Comparison of ENCODE assay signal across 1 cellular context in the genomic region with DNA sequence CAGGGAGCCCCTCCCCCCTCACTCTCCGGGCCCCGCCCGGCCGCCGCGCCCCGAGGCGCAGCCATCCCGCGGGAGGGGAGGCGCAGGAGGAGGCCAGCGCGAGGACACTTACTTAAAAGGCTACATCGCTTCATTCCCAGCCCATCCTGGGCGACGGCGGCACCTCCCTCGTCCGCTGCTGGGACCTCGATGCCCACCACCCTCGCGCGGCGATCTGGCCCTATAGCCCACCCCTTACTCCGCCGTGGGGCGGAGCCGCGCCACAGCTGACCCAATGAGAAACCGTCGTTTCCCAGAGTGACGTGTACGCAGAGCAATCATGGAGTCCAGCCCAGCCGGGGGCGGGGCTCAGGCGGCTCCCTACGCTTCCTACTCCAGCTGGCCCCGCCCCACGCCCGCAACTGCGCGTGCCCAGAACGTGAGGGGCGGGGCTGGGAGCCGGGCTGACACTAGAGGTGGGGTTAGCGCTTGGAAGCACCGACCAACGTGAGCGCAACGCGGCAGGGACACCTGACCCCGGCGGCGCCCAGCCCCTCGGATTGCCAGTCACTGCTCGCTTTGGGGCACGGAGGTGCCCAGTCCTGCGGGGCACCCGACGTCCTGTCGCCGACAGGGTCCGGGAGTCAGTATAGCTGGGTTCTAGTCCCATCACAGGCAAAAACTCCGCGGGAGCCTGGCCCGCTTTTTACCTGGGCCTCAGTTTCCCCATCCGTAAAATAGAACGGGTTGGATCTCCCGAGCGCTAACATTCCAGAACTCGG.
TF ChIP-seq lines count a peak whose summit lies in the region.

A gene (minus strand): TSS at position 222 of the 761 bp plus-strand sequence. CDS start 16,165 bp downstream, outside the sequence.

TF ChIP-seq in H1, 55 proteins besides CTCF, POLR2A, EP300 and RAD21:
- TF ChIP-seq, protein P1, sequence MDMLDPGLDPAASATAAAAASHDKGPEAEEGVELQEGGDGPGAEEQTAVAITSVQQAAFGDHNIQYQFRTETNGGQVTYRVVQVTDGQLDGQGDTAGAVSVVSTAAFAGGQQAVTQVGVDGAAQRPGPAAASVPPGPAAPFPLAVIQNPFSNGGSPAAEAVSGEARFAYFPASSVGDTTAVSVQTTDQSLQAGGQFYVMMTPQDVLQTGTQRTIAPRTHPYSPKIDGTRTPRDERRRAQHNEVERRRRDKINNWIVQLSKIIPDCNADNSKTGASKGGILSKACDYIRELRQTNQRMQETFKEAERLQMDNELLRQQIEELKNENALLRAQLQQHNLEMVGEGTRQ (IDR thresholded peaks at IDR 0.05; ENCODE audit: low read length): no peak
- TF ChIP-seq, protein P2, sequence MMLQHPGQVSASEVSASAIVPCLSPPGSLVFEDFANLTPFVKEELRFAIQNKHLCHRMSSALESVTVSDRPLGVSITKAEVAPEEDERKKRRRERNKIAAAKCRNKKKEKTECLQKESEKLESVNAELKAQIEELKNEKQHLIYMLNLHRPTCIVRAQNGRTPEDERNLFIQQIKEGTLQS (IDR thresholded peaks at IDR 0.05; ENCODE audit: insufficient read depth, low read depth, low read length): no peak
- TF ChIP-seq KDM4A (IDR thresholded peaks at IDR 0.05; ENCODE audit: low read depth, low read length, severe bottlenecking): peak; percentile 83
- TF ChIP-seq POLR2AphosphoS5 (IDR thresholded peaks at IDR 0.05; ENCODE audit: low read depth, low read length): peak; percentile 75; the same call in 1 of the 2 replicates
- no peak for TF ChIP-seq EZH2 (IDR thresholded peaks at IDR 0.05; ENCODE audit: low read depth, low read length, severe bottlenecking)
- peak; percentile 64 for TF ChIP-seq TBP (IDR thresholded peaks at IDR 0.05; ENCODE audit: low read depth, low read length)
- TF ChIP-seq ZNF274 (IDR thresholded peaks at IDR 0.05; ENCODE audit: borderline replicate concordance, extremely low read depth, low read length): no peak
- TF ChIP-seq HDAC2 (IDR thresholded peaks at IDR 0.05; ENCODE audit: borderline replicate concordance in 1 of 2, low read depth in 2 of 2, low read length in 2 of 2): no peak
- peak; percentile 44 for TF ChIP-seq ASH2L (IDR thresholded peaks at IDR 0.05; ENCODE audit: low read length)
- peak; percentile 64 for TF ChIP-seq PHF8 (conservative IDR thresholded peaks at IDR 0.05; ENCODE audit: low read depth, low read length)
- TF ChIP-seq SP2 (IDR thresholded peaks at IDR 0.05; ENCODE audit: low read length): peak; percentile 76
- 0 out of 4 replicates have a peak, but pooled peaks of 1 of the 2 experiments have one; percentile 21 for TF ChIP-seq SIN3A (conservative IDR thresholded peaks at IDR 0.05 in 1 of 2, IDR thresholded peaks at IDR 0.05 in 1 of 2; ENCODE audit: low read depth in 1 of 2, low read length in 2 of 2)
- peak; percentile 8; the same call in 1 of the 2 replicates for TF ChIP-seq KDM1A (IDR thresholded peaks at IDR 0.05; ENCODE audit: borderline replicate concordance, low read length)
- peak; percentile 89 for TF ChIP-seq CHD2 (IDR thresholded peaks at IDR 0.05; ENCODE audit: low read length)
- TF ChIP-seq, protein P3, sequence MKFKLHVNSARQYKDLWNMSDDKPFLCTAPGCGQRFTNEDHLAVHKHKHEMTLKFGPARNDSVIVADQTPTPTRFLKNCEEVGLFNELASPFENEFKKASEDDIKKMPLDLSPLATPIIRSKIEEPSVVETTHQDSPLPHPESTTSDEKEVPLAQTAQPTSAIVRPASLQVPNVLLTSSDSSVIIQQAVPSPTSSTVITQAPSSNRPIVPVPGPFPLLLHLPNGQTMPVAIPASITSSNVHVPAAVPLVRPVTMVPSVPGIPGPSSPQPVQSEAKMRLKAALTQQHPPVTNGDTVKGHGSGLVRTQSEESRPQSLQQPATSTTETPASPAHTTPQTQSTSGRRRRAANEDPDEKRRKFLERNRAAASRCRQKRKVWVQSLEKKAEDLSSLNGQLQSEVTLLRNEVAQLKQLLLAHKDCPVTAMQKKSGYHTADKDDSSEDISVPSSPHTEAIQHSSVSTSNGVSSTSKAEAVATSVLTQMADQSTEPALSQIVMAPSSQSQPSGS (IDR thresholded peaks at IDR 0.05; ENCODE audit: low read length): no peak
- peak; percentile 56; the same call in 1 of the 2 replicates for TF ChIP-seq RBBP5 (IDR thresholded peaks at IDR 0.05; ENCODE audit: borderline replicate concordance, low read depth, low read length)
- TF ChIP-seq, protein P4, sequence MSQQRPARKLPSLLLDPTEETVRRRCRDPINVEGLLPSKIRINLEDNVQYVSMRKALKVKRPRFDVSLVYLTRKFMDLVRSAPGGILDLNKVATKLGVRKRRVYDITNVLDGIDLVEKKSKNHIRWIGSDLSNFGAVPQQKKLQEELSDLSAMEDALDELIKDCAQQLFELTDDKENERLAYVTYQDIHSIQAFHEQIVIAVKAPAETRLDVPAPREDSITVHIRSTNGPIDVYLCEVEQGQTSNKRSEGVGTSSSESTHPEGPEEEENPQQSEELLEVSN (IDR thresholded peaks at IDR 0.05): peak; percentile 33; the same call in 1 of the 2 replicates
- TF ChIP-seq GABPA (IDR thresholded peaks at IDR 0.05; ENCODE audit: borderline replicate concordance, insufficient read depth, low read length): no peak
- peak; percentile 74 for TF ChIP-seq TAF1 (IDR thresholded peaks at IDR 0.05; ENCODE audit: low read depth, low read length)
- no peak for TF ChIP-seq JUND (IDR thresholded peaks at IDR 0.05; ENCODE audit: low read length)
- peak; percentile 64 for TF ChIP-seq CREB1 (IDR thresholded peaks at IDR 0.05)
- peak; percentile 19; the same call in 1 of the 2 replicates for TF ChIP-seq SP4 (IDR thresholded peaks at IDR 0.05; ENCODE audit: low read length)
- TF ChIP-seq SP1 (IDR thresholded peaks at IDR 0.05; ENCODE audit: low read depth, low read length): peak; percentile 98
